Comparison of ENCODE assay signal across 26 cellular contexts in the genomic region with DNA sequence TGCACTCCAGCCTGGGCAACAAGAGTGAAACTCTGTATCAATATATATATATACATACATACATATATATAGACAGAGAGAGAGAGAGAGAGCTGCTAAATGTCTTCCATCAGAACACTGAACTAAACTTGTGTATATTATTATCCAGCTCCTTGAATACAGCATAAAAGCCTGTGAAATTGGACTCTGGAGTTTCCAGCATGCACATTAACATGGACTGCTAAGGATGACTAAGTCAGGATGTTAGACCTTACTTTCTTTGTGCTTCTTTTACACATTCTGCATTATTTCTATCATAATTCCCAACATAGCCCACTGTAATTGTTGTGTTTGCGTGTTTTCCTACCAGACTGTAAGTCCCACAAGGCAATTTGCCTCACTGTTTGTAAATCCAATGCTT.
"Had no signal": no experiment of that assay in that cellular context is flagged by ENCODE, and none has a peak within 500 bp of the region (broad histone marks: within the 10 kb centered on the region; RNA-seq: fewer than 3 reads in every experiment).

No MANE protein-coding gene starts in this region.

- ATAC-seq: activated CD8-positive, alpha-beta T cell treated with anti-CD3 and anti-CD28 coated beads for 36 hours; activated naive CD8-positive, alpha-beta T cell treated with anti-CD3 and anti-CD28 coated beads, Interleukin-2, amount 50 U/mL, for 24 hours had no signal

- DNase-seq: activated B cell treated with CpG ODN at 0.5 μM for 24 hours; activated CD4-positive, alpha-beta memory T cell treated with anti-CD3 and anti-CD28 coated beads for 36 hours; activated CD4-positive, alpha-beta T cell treated with anti-CD3 and anti-CD28 coated beads for 4 hours; activated CD4-positive, alpha-beta T cell treated with anti-CD3 and anti-CD28 coated beads, Interleukin-2, amount 10 ng/mL, durations not matched to agents 24 days and 14 days; activated CD4-positive, alpha-beta T cell treated with anti-CD3 and anti-CD28 coated beads, Interleukin-2, amount 50 U/mL, for 1 hour; activated CD4-positive, alpha-beta T cell treated with anti-CD3 and anti-CD28 coated beads, Interleukin-2, amount 50 U/mL, for 4 hours; activated CD4-positive, CD25-positive, alpha-beta regulatory T cell treated with anti-CD3 and anti-CD28 coated beads, Interleukin-2, amount 50 U/mL, for 72 hours; activated CD8-positive, alpha-beta memory T cell treated with anti-CD3 and anti-CD28 coated beads, Interleukin-2, amount 50 U/mL, for 4 hours; activated CD8-positive, alpha-beta T cell treated with anti-CD3 and anti-CD28 coated beads for 36 hours; activated effector memory CD4-positive, alpha-beta T cell treated with Interleukin-2 at 50 U/mL for 16 hours; activated gamma-delta T cell; activated naive CD4-positive, alpha-beta T cell treated with anti-CD3 and anti-CD28 coated beads, Interleukin-2, amount 10 ng/mL, durations not matched to agents 7 days and 5 days; activated naive CD4-positive, alpha-beta T cell treated with Interleukin-2 at 50 U/mL for 16 hours; activated naive CD8-positive, alpha-beta T cell treated with anti-CD3 and anti-CD28 coated beads, Interleukin-2, amount 10 ng/mL, durations not matched to agents 7 days and 5 days; activated naive CD8-positive, alpha-beta T cell treated with anti-CD3 and anti-CD28 coated beads, Interleukin-2, amount 50 U/mL, for 24 hours; activated T-cell treated with anti-CD3 and anti-CD28 coated beads, Interleukin-2, amount 50 U/mL, for 24 hours; activated T-cell treated with anti-CD3 and anti-CD28 coated beads, Interleukin-2, amount 50 U/mL, for 48 hours; amygdala; anterior cingulate cortex; caudate nucleus; cerebellar nuclear complex; T-helper 2 cell; T-helper 9 cell had no signal

- H3K27me3 ChIP-seq: ascending aorta, cardiac muscle cell had no signal

- H3K36me3 ChIP-seq: ascending aorta, cardiac muscle cell had no signal

- H3K9me3 ChIP-seq: ascending aorta had no signal

- H3K4me1 ChIP-seq: ascending aorta had no signal

- H3K4me3 ChIP-seq: ascending aorta, cardiac muscle cell had no signal

- H3K27ac ChIP-seq: ascending aorta, cardiac muscle cell, VCaP had no signal
